Comparison of ENCODE assay signal across 11 cellular contexts in genomic region chr14:69616408-69616773, GRCh38. TPM values are rescaled to one million over a fixed set of nuclear protein-coding genes. Genes with fewer than 3 reads are reported as not detected.
DNase-seq lines count a peak whose midpoint lies in the region; ATAC-seq, FAIRE-seq and TF ChIP-seq lines count a peak whose summit lies in the region.
"Had no signal": no experiment of that assay in that cellular context is flagged by ENCODE, and none has a peak within 500 bp of the region (broad histone marks: within the 10 kb centered on the region; RNA-seq: fewer than 3 reads in every experiment).

No MANE protein-coding gene starts in this region.

- no TSS peak for BruUV-seq in K562 (replicated peaks; lab: Mats Ljungman, UMichigan)

- H3K4me2 ChIP-seq in K562 (ENCODE audit: insufficient read depth, low read length) = peak overlapping the region; percentile 77

- H3K4me1 ChIP-seq in cardiac muscle cell (ENCODE audit: low read depth) = peaks cover 34% of the 10 kb centered on the region
- peaks cover 17 to 70% of the 10 kb centered on the region in 2 experiments for H3K4me1 ChIP-seq in K562 (replicated peaks in 1 of 2; ENCODE audit: control insufficient read depth in 2 of 2, insufficient read depth in 2 of 2, low read length in 2 of 2)
- H3K4me1 ChIP-seq in mucosa of rectum (ENCODE audit: control insufficient read depth in 2 of 2, insufficient read depth in 2 of 2, low read length in 2 of 2) = peaks cover 40 to 57% of the 10 kb centered on the region in 2 donors
- H3K4me1 ChIP-seq in upper lobe of right lung = peaks cover 82% of the 10 kb centered on the region

- POLR2A ChIA-PET in K562 (lab: Yijun Ruan, JAX) = no interaction called here

- TF ChIP-seq CTCF in cardiac muscle cell (IDR thresholded peaks at IDR 0.05; ENCODE audit: low read depth, low read length) = no peak
- no peak for TF ChIP-seq CTCF in K562 (IDR thresholded peaks at IDR 0.05 in 2 of 3, conservative IDR thresholded peaks at IDR 0.05 in 1 of 3; ENCODE audit: insufficient read depth in 2 of 3, low read depth in 1 of 3, low read length in 3 of 3)
- TF ChIP-seq CTCF in upper lobe of right lung (IDR thresholded peaks at IDR 0.05) = no peak

- no peak for TF ChIP-seq EP300 in K562 (IDR thresholded peaks at IDR 0.05; ENCODE audit: low read length)

- DNase-seq in cardiac muscle cell (ENCODE audit: low read depth in 1 of 2, low spot score in 1 of 2) = no peak
- no peak for DNase-seq in cardiac septum (ENCODE audit: low spot score)
- no peak for DNase-seq in K562 (ENCODE audit: extremely low read depth in 1 of 4, low spot score in 3 of 4)
- DNase-seq in upper lobe of right lung = no peak
- no peak for DNase-seq in GOT3 (lab: John Stamatoyannopoulos, UW)
- DNase-seq in NCI-H1694 treated with DMSO at 0.1 percent for 48 hours (lab: John Stamatoyannopoulos, UW) = no peak
- DNase-seq: activated gamma-delta T cell treated with Interleukin-2 at 50 U/mL for 16 hours, Caco-2 had no signal

- H3K27ac ChIP-seq in cardiac muscle cell = peak overlapping the region; percentile 67
- peak overlapping the region; percentile 70; the same call in 2 of the 3 replicates for H3K27ac ChIP-seq in K562 (ENCODE audit: extremely low read depth, low read depth, low read length)
- peak overlapping the region; percentile 73 to 92 for H3K27ac ChIP-seq in mucosa of rectum (ENCODE audit: low read depth in 2 of 2, low read length in 2 of 2)
- peak overlapping the region; percentile 83 for H3K27ac ChIP-seq in upper lobe of right lung

- ATAC-seq in K562 = no peak
- no peak for ATAC-seq in upper lobe of right lung
- no peak for ATAC-seq in GM18907 (IDR thresholded peaks at IDR 0.05; ENCODE audit: unreplicated experiment)

- CTCF ChIA-PET in K562 (lab: Yijun Ruan, JAX; ENCODE audit: low intra/inter-chr PET ratio) = no interaction called here

- no peak overlapping the region for H2AFZ ChIP-seq in K562 (ENCODE audit: low read depth, low read length)

- H3K9me1 ChIP-seq in K562 (ENCODE audit: control insufficient read depth, insufficient read depth, low read length) = no peaks in the 10 kb centered on the region

- H3K27me3 ChIP-seq in cardiac muscle cell (no peaks in the 10 kb centered on the region), K562 (ENCODE audit: control insufficient read depth in 2 of 2, insufficient read depth in 2 of 2, low read length in 2 of 2) (no peaks in the 10 kb centered on the region), mucosa of rectum (ENCODE audit: control insufficient read depth in 2 of 2, insufficient read depth in 2 of 2, low read length in 2 of 2) (no peaks in the 10 kb centered on the region), upper lobe of right lung (no peaks in the 10 kb centered on the region)

- no peak for FAIRE-seq in K562 (lab: Jason Lieb, UNC)

- no peaks in the 10 kb centered on the region for H3K36me3 ChIP-seq in cardiac muscle cell
- H3K36me3 ChIP-seq in K562 (ENCODE audit: control insufficient read depth, insufficient read depth, low read length) = peaks cover 38% of the 10 kb centered on the region; the same call in 2 of the 3 replicates
- no peaks in the 10 kb centered on the region for H3K36me3 ChIP-seq in mucosa of rectum (ENCODE audit: control insufficient read depth in 2 of 2, insufficient read depth in 2 of 2, low read length in 2 of 2)
- H3K36me3 ChIP-seq in upper lobe of right lung = no peaks in the 10 kb centered on the region

- H3K9me3 ChIP-seq in cardiac muscle cell (ENCODE audit: low read depth) = no peaks in the 10 kb centered on the region
- H3K9me3 ChIP-seq in K562 (replicated peaks; ENCODE audit: control insufficient read depth, insufficient read depth, low read depth, low read length) = no peaks in the 10 kb centered on the region
- H3K9me3 ChIP-seq in mucosa of rectum (ENCODE audit: control insufficient read depth in 2 of 2, low read length in 2 of 2) = no peaks in the 10 kb centered on the region
- no peaks in the 10 kb centered on the region for H3K9me3 ChIP-seq in upper lobe of right lung
- H3K9me3 ChIP-seq: Caco-2 had no signal

- no peak overlapping the region for H3K4me3 ChIP-seq in cardiac muscle cell
- no peak overlapping the region for H3K4me3 ChIP-seq in K562
- H3K4me3 ChIP-seq in mucosa of rectum (ENCODE audit: low read length in 2 of 2) = peak overlapping the region in 1 of 2 donors; percentile 37
- H3K4me3 ChIP-seq in upper lobe of right lung = peak overlapping the region; percentile 23

- in situ Hi-C loops in K562 (cut with MboI) = no loop called here

- TF ChIP-seq RAD21 in K562 (CRISPR knock-in tag; conservative IDR thresholded peaks at IDR 0.05 in 1 of 2, IDR thresholded peaks at IDR 0.05 in 1 of 2) = no peak

- peaks cover 99% of the 10 kb centered on the region for H3K79me2 ChIP-seq in K562 (ENCODE audit: control insufficient read depth, insufficient read depth, low read length)

- WGBS in K562 (ENCODE audit: insufficient coverage, low coverage, missing lambda C conversion rate) = 80% methylated on average over 1 of the region's 1 CpG

- intact Hi-C loops in cardiac septum (cut with DNase I) = loop anchor here (5.0 kb wide), 1 partner anchor 41 kb away; no protein-coding TSS in a partner anchor
- intact Hi-C loops in K562 (cut with micrococcal nuclease) = no loop called here
- intact Hi-C loops in upper lobe of right lung (cut with DNase I) = loop anchor here (10.0 kb wide), 1 partner anchor 88 kb away; no protein-coding TSS in a partner anchor

- no peak for TF ChIP-seq POLR2A in K562 (conservative IDR thresholded peaks at IDR 0.05)

- H3K9ac ChIP-seq in K562 (ENCODE audit: insufficient read depth in 1 of 2, low read depth in 2 of 2, low read length in 2 of 2) (peak overlapping the region in 1 of 2 experiments; percentile 56; a peak in 2 of 4 replicates), mucosa of rectum (ENCODE audit: low read depth in 1 of 2, low read length in 2 of 2) (peak overlapping the region in 1 of 2 donors; percentile 59)

- 0 out of 2 replicates have a peak, but pooled peaks cover 2% of the 10 kb centered on the region for H4K20me1 ChIP-seq in K562 (replicated peaks; ENCODE audit: control insufficient read depth, insufficient read depth, low read length)

TF ChIP-seq in K562, 482 proteins besides CTCF, POLR2A, EP300 and RAD21 (continues in another document):
- TF ChIP-seq C11orf30 (IDR thresholded peaks at IDR 0.05; ENCODE audit: low read depth) (peak; percentile 23; the same call in 1 of the 2 replicates), ZNF316 (IDR thresholded peaks at IDR 0.05) (peak; percentile 44; the same call in 1 of the 2 replicates)

RNA-seq across cellular contexts. Expression of gene SUSD6, which starts 5.0 kb away (rescaled TPM):
- total RNA-seq in cardiac muscle cell = 12.1 and 14.7 TPM in 2 replicates
- polyA plus RNA-seq in cardiac muscle cell = 8.7 TPM in 2 replicates
- total RNA-seq in cardiac septum = 26.9 TPM
- total RNA-seq in K562 (2011; cell fraction: chromatin; rRNA removed; ENCODE audit: low replicate concordance) = 51.2 and 76.5 TPM in 2 replicates
- total RNA-seq in K562 (2011; cell fraction: nucleolus; rRNA removed) = 50.5 and 58.7 TPM in 2 replicates
- total RNA-seq in K562 (2011; cell fraction: nucleoplasm; rRNA removed) = 56.2 and 57.9 TPM in 2 replicates
- 3.8 and 4.1 TPM in 2 replicates for total RNA-seq in K562 (2014; rRNA removed)
- 5.5 and 5.7 TPM in 2 replicates for total RNA-seq in K562 (2014; rRNA removed; fragmentation: Illumina TruSeq; extraction: Trizol)
- total RNA-seq in K562 (2015; rRNA removed; fragmentation: Illumina TruSeq; extraction: Trizol) = 5.0 and 5.2 TPM in 2 replicates
- 18.4 and 20.7 TPM in 2 replicates for total RNA-seq in K562 (2021)
- polyA plus RNA-seq in K562 (2011; rRNA removed) = 13.0 and 25.6 TPM in 2 replicates
- polyA plus RNA-seq in K562 (2011; cell fraction: cytosol; rRNA removed) = 8.0 and 14.7 TPM in 2 replicates
- 63.8 and 68.6 TPM in 2 replicates for polyA plus RNA-seq in K562 (2011; cell fraction: nucleus; rRNA removed)
- 5.8 and 7.8 TPM in 2 replicates for polyA plus RNA-seq in K562 (2012)
- polyA plus RNA-seq in K562 (2014; fragmentation: Illumina TruSeq; extraction: Trizol) = 12.2 and 12.3 TPM in 2 replicates
- polyA plus RNA-seq in K562 (2014; fragmentation: Nextera tagmentation; extraction: Ambion mirVana) = 1 to 10 TPM; 2.9 to 5.6 TPM
- 11.4 and 11.7 TPM in 2 replicates for polyA plus RNA-seq in K562 (2014; rRNA removed)
- 18.0 and 19.0 TPM in 2 replicates for polyA minus RNA-seq in K562 (2011; rRNA and poly(A)+ RNA removed)
- 7.5 and 9.8 TPM in 2 replicates for polyA minus RNA-seq in K562 (2011; cell fraction: cytosol; rRNA and poly(A)+ RNA removed)
- 15.6 and 35.9 TPM in 2 replicates for polyA minus RNA-seq in K562 (2011; cell fraction: nucleus; rRNA and poly(A)+ RNA removed)
- total RNA-seq in upper lobe of right lung = 87.5 TPM

RNA-seq across cellular contexts. Expression of gene CCDC177, which starts 41.7 kb away (rescaled TPM):
- total RNA-seq in cardiac muscle cell (0.07 TPM in 1 of 2 replicates, not detected in the other), cardiac septum (not detected), K562 (2014; rRNA removed) (not detected in 2 replicates), K562 (2014; rRNA removed; fragmentation: Illumina TruSeq; extraction: Trizol) (not detected in 2 replicates), K562 (2015; rRNA removed; fragmentation: Illumina TruSeq; extraction: Trizol) (not detected in 2 replicates), K562 (2021) (not detected in 2 replicates), upper lobe of right lung (not detected)
- polyA plus RNA-seq in cardiac muscle cell (not detected in 2 replicates), K562 (2011; rRNA removed) (not detected in 2 replicates), K562 (2014; fragmentation: Illumina TruSeq; extraction: Trizol) (not detected in 2 replicates), K562 (2014; fragmentation: Nextera tagmentation; extraction: Ambion mirVana) (not detected), K562 (2014; rRNA removed) (not detected in 2 replicates)
- total RNA-seq in K562 (2011; cell fraction: chromatin; rRNA removed; ENCODE audit: low replicate concordance) = not detected in 2 replicates
- not detected in 2 replicates for total RNA-seq in K562 (2011; cell fraction: nucleolus; rRNA removed)
- total RNA-seq in K562 (2011; cell fraction: nucleoplasm; rRNA removed) = not detected in 2 replicates
- polyA plus RNA-seq in K562 (2011; cell fraction: cytosol; rRNA removed) = not detected in 2 replicates
- polyA plus RNA-seq in K562 (2011; cell fraction: nucleus; rRNA removed) = not detected in 2 replicates
- polyA plus RNA-seq in K562 (2012) = not detected in 2 replicates
- polyA minus RNA-seq in K562 (2011; rRNA and poly(A)+ RNA removed) = not detected in 2 replicates
- not detected in 2 replicates for polyA minus RNA-seq in K562 (2011; cell fraction: cytosol; rRNA and poly(A)+ RNA removed)
- not detected in 2 replicates for polyA minus RNA-seq in K562 (2011; cell fraction: nucleus; rRNA and poly(A)+ RNA removed)
- total RNA-seq: lung microvascular endothelial cell had no signal
